Comparison of ENCODE assay signal across 17 cellular contexts in genomic region chr6:152054441-152054840, GRCh38.
DNase-seq lines count a peak whose midpoint lies in the region; ATAC-seq and TF ChIP-seq lines count a peak whose summit lies in the region.
"Had no signal": no experiment of that assay in that cellular context is flagged by ENCODE, and none has a peak within 500 bp of the region (broad histone marks: within the 10 kb centered on the region; RNA-seq: fewer than 3 reads in every experiment).

No MANE protein-coding gene starts in this region.

- H3K4me1 ChIP-seq in hepatocyte (ENCODE audit: insufficient read depth) = no peaks in the 10 kb centered on the region
- H3K4me1 ChIP-seq in uterus = peaks cover 0 to 6% of the 10 kb centered on the region in 2 donors
- H3K4me1 ChIP-seq: parathyroid adenoma, vagina had no signal

- no peak for TF ChIP-seq CTCF in RWPE1 (conservative IDR thresholded peaks at IDR 0.05; ENCODE audit: low read depth)
- TF ChIP-seq CTCF in hepatocyte (IDR thresholded peaks at IDR 0.05; ENCODE audit: poor library complexity) = no peak
- TF ChIP-seq CTCF in uterus (IDR thresholded peaks at IDR 0.05) = no peak

- WGBS in hepatocyte (ENCODE audit: low lambda C conversion rate, missing lambda C conversion rate) = 24% methylated on average over 7 of the region's 7 CpGs

- no peaks in the 10 kb centered on the region for H3K9me3 Mint-ChIP-seq in activated CD8-positive, alpha-beta memory T cell treated with anti-CD3 and anti-CD28 coated beads, Interleukin-2, amount 10 ng/mL, durations not matched to agents 7 days and 5 days (ENCODE audit: low read depth)
- H3K9me3 Mint-ChIP-seq: activated T-cell treated with anti-CD3 and anti-CD28 coated beads, Interleukin-2, amount 50 U/mL, for 4 hours; H9; memory B cell; stimulated activated memory B cell treated with anti-CD40 and anti-IgM and Interleukin-4, amounts not matched to agents 10 μg/mL and 1 μg/mL and 100 μg/mL, for 72 hours had no signal

- H4K20me1 ChIP-seq in hepatocyte (ENCODE audit: insufficient read depth, poor library complexity, severe bottlenecking) = no peaks in the 10 kb centered on the region

- H3K27ac Mint-ChIP-seq in activated CD8-positive, alpha-beta memory T cell treated with anti-CD3 and anti-CD28 coated beads, Interleukin-2, amount 10 ng/mL, durations not matched to agents 7 days and 5 days = no peak overlapping the region
- H3K27ac Mint-ChIP-seq: H9; memory B cell; stimulated activated memory B cell treated with anti-CD40 and anti-IgM and Interleukin-4, amounts not matched to agents 10 μg/mL and 1 μg/mL and 100 μg/mL, for 72 hours had no signal

- H3K27me3 ChIP-seq in hepatocyte (no peaks in the 10 kb centered on the region), uterus (no peaks in the 10 kb centered on the region)
- H3K27me3 ChIP-seq: vagina had no signal

- no peaks in the 10 kb centered on the region for H3K79me2 ChIP-seq in hepatocyte
- H3K79me2 ChIP-seq: parathyroid adenoma had no signal

- POLR2A ChIA-PET in RWPE1 (lab: Yijun Ruan, JAX; ENCODE audit: low non-redundant PET) = no interaction called here

- H3K9me3 ChIP-seq in hepatocyte (ENCODE audit: low read depth) = no peaks in the 10 kb centered on the region
- H3K9me3 ChIP-seq in uterus = no peaks in the 10 kb centered on the region
- H3K9me3 ChIP-seq: vagina had no signal

- ATAC-seq in activated CD8-positive, alpha-beta memory T cell treated with anti-CD3 and anti-CD28 coated beads, Interleukin-2, amount 10 ng/mL, durations not matched to agents 7 days and 5 days = peak; percentile 30
- ATAC-seq: activated T-cell treated with anti-CD3 and anti-CD28 coated beads, Interleukin-2, amount 50 U/mL, for 4 hours; stimulated activated memory B cell treated with anti-CD40 and anti-IgM and Interleukin-4, amounts not matched to agents 10 μg/mL and 1 μg/mL and 100 μg/mL, for 72 hours had no signal

- no peaks in the 10 kb centered on the region for H3K36me3 ChIP-seq in hepatocyte (replicated peaks; ENCODE audit: insufficient read depth, low read depth)
- H3K36me3 ChIP-seq in uterus = no peaks in the 10 kb centered on the region
- H3K36me3 ChIP-seq: vagina had no signal

- H3K27ac ChIP-seq in RWPE1 (no peak overlapping the region), hepatocyte (no peak overlapping the region), uterus (peak overlapping the region; percentile 42 to 58), substantia nigra (ENCODE audit: low read depth, low read length, poor library complexity, severe bottlenecking) (no peak overlapping the region)
- H3K27ac ChIP-seq: parathyroid adenoma, vagina had no signal

- H3K4me2 ChIP-seq in hepatocyte = peak overlapping the region; percentile 56

- H3K4me3 Mint-ChIP-seq in activated CD8-positive, alpha-beta memory T cell treated with anti-CD3 and anti-CD28 coated beads, Interleukin-2, amount 10 ng/mL, durations not matched to agents 7 days and 5 days = no peak overlapping the region
- H3K4me3 Mint-ChIP-seq: activated T-cell treated with anti-CD3 and anti-CD28 coated beads, Interleukin-2, amount 50 U/mL, for 4 hours; H9; memory B cell; stimulated activated memory B cell treated with anti-CD40 and anti-IgM and Interleukin-4, amounts not matched to agents 10 μg/mL and 1 μg/mL and 100 μg/mL, for 72 hours had no signal

- no peak overlapping the region for H3K4me3 ChIP-seq in hepatocyte
- H3K4me3 ChIP-seq in uterus = no peak overlapping the region
- H3K4me3 ChIP-seq: vagina had no signal

- CTCF ChIA-PET in activated CD8-positive, alpha-beta memory T cell treated with anti-CD3 and anti-CD28 coated beads, Interleukin-2, amount 10 ng/mL, durations not matched to agents 7 days and 5 days (lab: Charles Lee) = no interaction called here
- CTCF ChIA-PET in RWPE1 (lab: Yijun Ruan, JAX) = interaction anchor here (0.6 to 0.7 kb wide), 2 partner anchors 57 to 94 kb away, joined by 4 read pairs; no protein-coding TSS in a partner anchor

- H3K27me3 Mint-ChIP-seq in activated CD8-positive, alpha-beta memory T cell treated with anti-CD3 and anti-CD28 coated beads, Interleukin-2, amount 10 ng/mL, durations not matched to agents 7 days and 5 days = peaks cover 20% of the 10 kb centered on the region
- H3K27me3 Mint-ChIP-seq: stimulated activated memory B cell treated with anti-CD40 and anti-IgM and Interleukin-4, amounts not matched to agents 10 μg/mL and 1 μg/mL and 100 μg/mL, for 72 hours had no signal

- TF ChIP-seq POLR2A in uterus (IDR thresholded peaks at IDR 0.05) = no peak

- H3K4me1 Mint-ChIP-seq in activated CD8-positive, alpha-beta memory T cell treated with anti-CD3 and anti-CD28 coated beads, Interleukin-2, amount 10 ng/mL, durations not matched to agents 7 days and 5 days = no peaks in the 10 kb centered on the region
- H3K4me1 Mint-ChIP-seq: stimulated activated memory B cell treated with anti-CD40 and anti-IgM and Interleukin-4, amounts not matched to agents 10 μg/mL and 1 μg/mL and 100 μg/mL, for 72 hours had no signal

- no peaks in the 10 kb centered on the region for H3K9me2 ChIP-seq in hepatocyte (replicated peaks; ENCODE audit: insufficient read depth)

- no peak for DNase-seq in activated CD8-positive, alpha-beta memory T cell treated with anti-CD3 and anti-CD28 coated beads, Interleukin-2, amount 10 ng/mL, durations not matched to agents 7 days and 5 days
- DNase-seq in activated CD8-positive, alpha-beta memory T cell treated with anti-CD3 and anti-CD28 coated beads for 24 hours = no peak
- DNase-seq in RWPE1 (ENCODE audit: low spot score) (peak; percentile 37), hepatocyte (ENCODE audit: low spot score) (peak; percentile 22), uterus (peak in 1 of 2 donors; percentile 29), glomerular visceral epithelial cell (ENCODE audit: extremely low spot score) (no peak), substantia nigra (lab: John Stamatoyannopoulos, UW) (no peak), NCI-H1436 (lab: John Stamatoyannopoulos, UW) (no peak)
- DNase-seq: activated T-cell treated with anti-CD3 and anti-CD28 coated beads, Interleukin-2, amount 50 U/mL, for 4 hours; DMS79; effector CD8-positive, alpha-beta T cell; H9; NCI-H1436 treated with DMSO at 0.1 percent for 48 hours had no signal

- no peak overlapping the region for H2AFZ ChIP-seq in hepatocyte
- H2AFZ ChIP-seq: parathyroid adenoma had no signal

- H3K36me3 Mint-ChIP-seq in activated CD8-positive, alpha-beta memory T cell treated with anti-CD3 and anti-CD28 coated beads, Interleukin-2, amount 10 ng/mL, durations not matched to agents 7 days and 5 days = no peaks in the 10 kb centered on the region
- H3K36me3 Mint-ChIP-seq: stimulated activated memory B cell treated with anti-CD40 and anti-IgM and Interleukin-4, amounts not matched to agents 10 μg/mL and 1 μg/mL and 100 μg/mL, for 72 hours had no signal

- intact Hi-C loops in uterus (cut with DNase I; ENCODE audit: low total_unique reads) = no loop called here

Comparison
In these comparisons a context has a peak if more than half of its experiments do, and no peak if none do; other contexts are left out.
1. DNase-seq: peak in RWPE1 (single experiment) and hepatocyte (single experiment); none in activated CD8-positive, alpha-beta memory T cell treated with anti-CD3 and anti-CD28 coated beads, Interleukin-2, amount 10 ng/mL, durations not matched to agents 7 days and 5 days (single experiment), activated CD8-positive, alpha-beta memory T cell treated with anti-CD3 and anti-CD28 coated beads for 24 hours (single experiment), glomerular visceral epithelial cell (single experiment), substantia nigra (0 of 49) and NCI-H1436 (single experiment).
2. H3K27ac ChIP-seq: peak in uterus (2 of 2); none in RWPE1 (single experiment), hepatocyte (single experiment) and substantia nigra (single experiment).